ENCODE assay signal across 10 cellular contexts in the genomic region with DNA sequence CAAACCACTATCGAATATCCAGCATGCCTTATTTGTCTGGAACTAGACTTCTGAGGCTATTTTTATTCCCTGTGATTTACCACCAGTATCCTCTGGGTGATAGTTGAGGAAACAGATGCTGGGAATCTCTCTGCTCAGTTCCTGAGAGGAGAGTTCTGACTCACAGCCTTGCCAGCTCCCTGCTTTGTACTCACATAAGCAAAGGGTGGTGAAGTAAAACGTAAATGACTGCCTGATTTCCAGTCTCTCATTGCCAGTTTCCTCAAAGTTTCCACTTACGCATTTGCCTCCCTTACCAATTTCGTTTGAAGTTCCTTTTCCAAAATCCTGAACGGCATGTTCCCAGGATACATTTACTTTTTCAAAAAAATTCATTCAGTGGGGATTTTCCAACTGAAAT.
A peak's percentile ranks its signal among the peaks of the same experiment; 100 is the strongest.
DNase-seq lines count a peak whose midpoint lies in the region; ATAC-seq and TF ChIP-seq lines count a peak whose summit lies in the region.
"Had no signal": no experiment of that assay in that cellular context is flagged by ENCODE, and none has a peak within 500 bp of the region (broad histone marks: within the 10 kb centered on the region; RNA-seq: fewer than 3 reads in every experiment).

No MANE protein-coding gene starts in this region.

- H3K27me3 Mint-ChIP-seq in naive thymus-derived CD4-positive, alpha-beta T cell, result peaks cover 32 to 61% (median 52%) of the 10 kb centered on the region in 5 donors

- no peak for TF ChIP-seq POLR2A in uterus (IDR thresholded peaks at IDR 0.05)

- intact Hi-C loops in uterus (cut with DNase I; ENCODE audit: low total_unique reads), result loop anchor here (10.0 kb wide), 1 partner anchor 329 kb away; no protein-coding TSS in a partner anchor
- intact Hi-C loops in naive thymus-derived CD4-positive, alpha-beta T cell (cut with micrococcal nuclease), result loop anchor here in 1 of 2 donors (10.0 kb wide), 1 partner anchor 589 kb away; no protein-coding TSS in a partner anchor

- H3K4me3 ChIP-seq in uterus, result no peak overlapping the region
- H3K4me3 ChIP-seq in naive thymus-derived CD4-positive, alpha-beta T cell (ENCODE audit: low read length), result no peak overlapping the region

- no peaks in the 10 kb centered on the region for H3K27me3 ChIP-seq in uterus
- H3K27me3 ChIP-seq in naive thymus-derived CD4-positive, alpha-beta T cell (ENCODE audit: control insufficient read depth in 2 of 2, insufficient read depth in 2 of 2, low read length in 2 of 2), result no peaks in the 10 kb centered on the region

- no peaks in the 10 kb centered on the region for H3K4me1 ChIP-seq in uterus
- peaks cover 6 to 10% of the 10 kb centered on the region in 2 donors for H3K4me1 ChIP-seq in naive thymus-derived CD4-positive, alpha-beta T cell (ENCODE audit: control insufficient read depth in 2 of 2, insufficient read depth in 2 of 2, low read length in 2 of 2)

- H3K27ac Mint-ChIP-seq in naive thymus-derived CD4-positive, alpha-beta T cell, result no peak overlapping the region

- peaks cover 5 to 11% (median 6%) of the 10 kb centered on the region in 7 donors for H3K4me1 Mint-ChIP-seq in naive thymus-derived CD4-positive, alpha-beta T cell

- DNase-seq in NCI-H82 (lab: John Stamatoyannopoulos, UW), result peak; percentile 58
- DNase-seq in NCI-H82 treated with DMSO at 0.1 percent for 48 hours (lab: John Stamatoyannopoulos, UW; ENCODE audit: unreplicated experiment), result no peak
- peak; percentile 42 for DNase-seq in SW480 (ENCODE audit: low spot score)
- DNase-seq in glomerular visceral epithelial cell (ENCODE audit: extremely low spot score), result peak; percentile 68
- peak; percentile 36 to 80 for DNase-seq in uterus
- DNase-seq in mucosa of gallbladder (ENCODE audit: low spot score), result no peak
- DNase-seq in naive thymus-derived CD4-positive, alpha-beta T cell, result no peak
- DNase-seq: NCI-H1105 treated with DMSO at 0.1 percent for 48 hours had no signal

- no peaks in the 10 kb centered on the region for H3K36me3 ChIP-seq in uterus
- H3K36me3 ChIP-seq in naive thymus-derived CD4-positive, alpha-beta T cell (ENCODE audit: control insufficient read depth in 2 of 3, insufficient read depth in 3 of 3, low read length in 3 of 3), result no peaks in the 10 kb centered on the region

- H3K9me3 Mint-ChIP-seq in naive thymus-derived CD4-positive, alpha-beta T cell, result no peaks in the 10 kb centered on the region

- no peaks in the 10 kb centered on the region for H3K36me3 Mint-ChIP-seq in naive thymus-derived CD4-positive, alpha-beta T cell

- H3K9me3 ChIP-seq in uterus, result no peaks in the 10 kb centered on the region
- no peaks in the 10 kb centered on the region for H3K9me3 ChIP-seq in naive thymus-derived CD4-positive, alpha-beta T cell (ENCODE audit: control insufficient read depth in 2 of 3, low read length in 3 of 3)

- peak overlapping the region; percentile 42 to 88 for H3K27ac ChIP-seq in uterus
- no peak overlapping the region for H3K27ac ChIP-seq in naive thymus-derived CD4-positive, alpha-beta T cell (ENCODE audit: low read depth, low read length)
- H3K27ac ChIP-seq: epithelial cell of prostate had no signal

- no peak for TF ChIP-seq CTCF in uterus (IDR thresholded peaks at IDR 0.05)

- ATAC-seq in naive thymus-derived CD4-positive, alpha-beta T cell, result no peak
- ATAC-seq in GM21576 (IDR thresholded peaks at IDR 0.05; ENCODE audit: unreplicated experiment), result no peak

- H3K4me3 Mint-ChIP-seq in naive thymus-derived CD4-positive, alpha-beta T cell, result no peak overlapping the region

- CTCF ChIA-PET in naive thymus-derived CD4-positive, alpha-beta T cell (lab: Charles Lee), result interaction anchor here (0.7 to 1.3 kb wide), 2 partner anchors 140 to 1017 kb away, joined by 4 to 5 read pairs; no protein-coding TSS in a partner anchor

- POLR2A ChIA-PET in naive thymus-derived CD4-positive, alpha-beta T cell (lab: Charles Lee), result interaction anchor here (0.8 kb wide), 1 partner anchor 22 kb away, joined by 3 read pairs; no protein-coding TSS in a partner anchor

Comparison
In these comparisons a context has a peak if more than half of its experiments do, and no peak if none do; other contexts are left out.
1. DNase-seq: peak in NCI-H82 (single experiment), SW480 (single experiment), glomerular visceral epithelial cell (single experiment) and uterus (2 of 2); none in NCI-H82 treated with DMSO at 0.1 percent for 48 hours (single experiment), mucosa of gallbladder (single experiment) and naive thymus-derived CD4-positive, alpha-beta T cell (0 of 9).